20 cellular contexts compared by ENCODE assay signal in the genomic region with DNA sequence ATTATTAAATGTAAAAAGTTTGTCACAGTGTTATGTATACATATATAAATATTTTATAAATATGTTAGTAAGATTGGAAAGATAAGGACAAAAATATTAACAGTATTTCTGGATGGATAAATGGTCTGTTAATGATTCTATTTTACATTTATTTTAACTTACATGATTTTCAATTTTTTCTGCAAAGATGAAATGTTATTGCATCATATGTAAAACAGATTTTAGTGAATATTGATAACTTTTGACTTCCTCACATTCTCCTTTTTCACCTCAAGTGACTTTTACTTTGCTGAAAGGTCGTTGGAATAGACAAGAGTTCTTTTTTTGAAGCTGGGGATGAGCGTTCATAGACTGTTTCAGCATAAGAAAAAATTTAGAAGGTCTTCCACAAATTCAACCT.
DNase-seq lines count a peak whose midpoint lies in the region; FAIRE-seq and TF ChIP-seq lines count a peak whose summit lies in the region.
"Had no signal": no experiment of that assay in that cellular context is flagged by ENCODE, and none has a peak within 500 bp of the region (broad histone marks: within the 10 kb centered on the region; RNA-seq: fewer than 3 reads in every experiment).

No MANE protein-coding gene starts in this region.

- H3K27ac Mint-ChIP-seq in mesothelial cell of epicardium = peak overlapping the region; percentile 18
- no peak overlapping the region for H3K27ac Mint-ChIP-seq in activated T-helper 2 cell treated with anti-CD3 and anti-CD28 coated beads, Interferon-gamma antibody, Interleukin-2, Interleukin-4, amounts not matched to agents 10 μg/mL and 5 μg/mL and 100 μg/mL, durations not matched to agents 14 hours and 24 hours and 36 hours
- H3K27ac Mint-ChIP-seq: B cell; CD4-positive, CD25-positive, alpha-beta regulatory T cell; CD8-positive, alpha-beta T cell had no signal

- H3K4me3 Mint-ChIP-seq in mesothelial cell of epicardium = no peak overlapping the region
- no peak overlapping the region for H3K4me3 Mint-ChIP-seq in activated T-helper 2 cell treated with anti-CD3 and anti-CD28 coated beads, Interferon-gamma antibody, Interleukin-2, Interleukin-4, amounts not matched to agents 10 μg/mL and 5 μg/mL and 100 μg/mL, durations not matched to agents 14 hours and 24 hours and 36 hours (ENCODE audit: low read depth)
- H3K4me3 Mint-ChIP-seq: B cell; CD4-positive, CD25-positive, alpha-beta regulatory T cell; CD8-positive, alpha-beta T cell had no signal

- H3K27me3 ChIP-seq in OCI-LY3 (ENCODE audit: low read depth, low read length) = no peaks in the 10 kb centered on the region
- H3K27me3 ChIP-seq: BLaER1 had no signal

- H2AFZ ChIP-seq in OCI-LY3 (ENCODE audit: low read depth, low read length) = 0 out of 2 replicates have a peak overlapping the region, but pooled peaks have one; percentile 36
- H2AFZ ChIP-seq: GM23248 had no signal

- intact Hi-C loops in activated T-helper 2 cell treated with anti-CD3 and anti-CD28 coated beads, Interferon-gamma antibody, Interleukin-2, Interleukin-4, amounts not matched to agents 10 μg/mL and 5 μg/mL and 100 μg/mL, durations not matched to agents 14 hours and 24 hours and 36 hours (cut with micrococcal nuclease) = no loop called here

- peak; percentile 33 for FAIRE-seq in G401.6 (lab: Jason Lieb, UNC)
- FAIRE-seq: GM12878, GM19239, H1 had no signal

- H4K20me1 ChIP-seq in OCI-LY3 (ENCODE audit: insufficient read depth, low read length) = no peaks in the 10 kb centered on the region
- H4K20me1 ChIP-seq: BLaER1 had no signal

- TF ChIP-seq CTCF in OCI-LY3 (IDR thresholded peaks at IDR 0.05; ENCODE audit: low read depth, low read length) (no peak), mesothelial cell of epicardium (IDR thresholded peaks at IDR 0.05; ENCODE audit: unreplicated experiment) (no peak)

- peaks cover 5% of the 10 kb centered on the region for H3K36me3 Mint-ChIP-seq in mesothelial cell of epicardium
- H3K36me3 Mint-ChIP-seq in activated T-helper 2 cell treated with anti-CD3 and anti-CD28 coated beads, Interferon-gamma antibody, Interleukin-2, Interleukin-4, amounts not matched to agents 10 μg/mL and 5 μg/mL and 100 μg/mL, durations not matched to agents 14 hours and 24 hours and 36 hours (ENCODE audit: low read depth) = no peaks in the 10 kb centered on the region
- H3K36me3 Mint-ChIP-seq: CD4-positive, CD25-positive, alpha-beta regulatory T cell; CD8-positive, alpha-beta T cell had no signal

- no peak overlapping the region for H3K9ac ChIP-seq in OCI-LY3 (ENCODE audit: low read length)
- H3K9ac ChIP-seq: BLaER1, GM23248 had no signal

- H3K4me1 Mint-ChIP-seq in mesothelial cell of epicardium = peaks cover 28% of the 10 kb centered on the region
- no peaks in the 10 kb centered on the region for H3K4me1 Mint-ChIP-seq in activated T-helper 2 cell treated with anti-CD3 and anti-CD28 coated beads, Interferon-gamma antibody, Interleukin-2, Interleukin-4, amounts not matched to agents 10 μg/mL and 5 μg/mL and 100 μg/mL, durations not matched to agents 14 hours and 24 hours and 36 hours (ENCODE audit: low read depth)
- H3K4me1 Mint-ChIP-seq: B cell; CD4-positive, CD25-positive, alpha-beta regulatory T cell had no signal

- no peaks in the 10 kb centered on the region for H3K4me1 ChIP-seq in OCI-LY3 (ENCODE audit: low read length)
- H3K4me1 ChIP-seq: BLaER1, Caco-2 had no signal

- H3K9me3 Mint-ChIP-seq in mesothelial cell of epicardium = peaks cover 29% of the 10 kb centered on the region
- H3K9me3 Mint-ChIP-seq in activated T-helper 2 cell treated with anti-CD3 and anti-CD28 coated beads, Interferon-gamma antibody, Interleukin-2, Interleukin-4, amounts not matched to agents 10 μg/mL and 5 μg/mL and 100 μg/mL, durations not matched to agents 14 hours and 24 hours and 36 hours = peaks cover 19% of the 10 kb centered on the region

- H3K36me3 ChIP-seq in OCI-LY3 (replicated peaks; ENCODE audit: low read depth, low read length) = no peaks in the 10 kb centered on the region
- H3K36me3 ChIP-seq: BLaER1 had no signal

- no peaks in the 10 kb centered on the region for H3K9me3 ChIP-seq in OCI-LY3 (ENCODE audit: insufficient read depth, low read length)
- H3K9me3 ChIP-seq: BLaER1, Caco-2 had no signal

- DNase-seq in mesothelial cell of epicardium (ENCODE audit: low spot score in 2 of 2, unreplicated experiment in 2 of 2) (no peak), putamen (ENCODE audit: low spot score) (no peak), T1000 (lab: John Stamatoyannopoulos, UW) (no peak)
- no peak for DNase-seq in activated T-helper 2 cell treated with anti-CD3 and anti-CD28 coated beads, Interferon-gamma antibody, Interleukin-2, Interleukin-4, amounts not matched to agents 10 μg/mL and 5 μg/mL and 100 μg/mL, durations not matched to agents 14 hours and 24 hours and 36 hours (ENCODE audit: low spot score)
- DNase-seq: Caco-2; CD4-positive, CD25-positive, alpha-beta regulatory T cell; CD8-positive, alpha-beta T cell; DMS153; DND-41; GDM1; GM23248; H7 had no signal

- H3K4me3 ChIP-seq in OCI-LY3 (ENCODE audit: low read length) = no peak overlapping the region
- H3K4me3 ChIP-seq: BLaER1, GM12878, GM23248 had no signal

- H3K79me2 ChIP-seq in OCI-LY3 (ENCODE audit: low read length) = no peaks in the 10 kb centered on the region

- no peak overlapping the region for H3K27ac ChIP-seq in OCI-LY3 (ENCODE audit: low read length)
- H3K27ac ChIP-seq: BLaER1, C4-2B, GM23248 had no signal

- no peak overlapping the region for H3K4me2 ChIP-seq in OCI-LY3 (ENCODE audit: low read length)
- H3K4me2 ChIP-seq: BLaER1 had no signal

- H3K27me3 Mint-ChIP-seq in mesothelial cell of epicardium (ENCODE audit: low read depth) = no peaks in the 10 kb centered on the region
- H3K27me3 Mint-ChIP-seq in activated T-helper 2 cell treated with anti-CD3 and anti-CD28 coated beads, Interferon-gamma antibody, Interleukin-2, Interleukin-4, amounts not matched to agents 10 μg/mL and 5 μg/mL and 100 μg/mL, durations not matched to agents 14 hours and 24 hours and 36 hours (ENCODE audit: low read depth) = no peaks in the 10 kb centered on the region
- H3K27me3 Mint-ChIP-seq: B cell; CD4-positive, CD25-positive, alpha-beta regulatory T cell had no signal
